In the genomic region with DNA sequence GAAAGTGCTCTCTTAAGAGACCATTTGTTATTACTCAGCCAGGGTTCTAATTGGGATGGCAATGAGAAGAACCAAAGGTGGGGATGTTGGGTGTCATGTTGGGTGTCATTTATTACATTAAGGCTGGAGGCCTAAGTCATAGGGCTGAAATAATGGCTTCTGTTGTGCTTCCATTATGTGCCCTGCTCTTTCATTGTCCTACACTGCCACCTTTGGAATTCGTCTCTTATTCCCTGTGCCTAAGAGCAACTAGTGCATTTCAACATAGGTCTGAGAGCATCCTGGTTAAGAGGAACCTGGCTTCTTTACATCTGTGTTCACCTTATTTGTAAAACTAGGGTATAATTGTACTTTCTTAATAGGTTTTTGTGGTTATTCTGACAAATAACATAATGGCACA, we compare ENCODE assay signal across 11 cellular contexts. TPM values are rescaled to one million over a fixed set of nuclear protein-coding genes. Genes with fewer than 3 reads are reported as not detected.
DNase-seq lines count a peak whose midpoint lies in the region; ATAC-seq and TF ChIP-seq lines count a peak whose summit lies in the region.
"Had no signal": no experiment of that assay in that cellular context is flagged by ENCODE, and none has a peak within 500 bp of the region (broad histone marks: within the 10 kb centered on the region; RNA-seq: fewer than 3 reads in every experiment).

No MANE protein-coding gene starts in this region.

- no peak; a peak in 1 of 6 replicates for TF ChIP-seq CTCF in HCT116 (IDR thresholded peaks at IDR 0.05 in 2 of 3, conservative IDR thresholded peaks at IDR 0.05 in 1 of 3; ENCODE audit: borderline replicate concordance in 1 of 3, insufficient read depth in 1 of 3, low read depth in 2 of 3, low read length in 2 of 3)
- TF ChIP-seq CTCF in VCaP (conservative IDR thresholded peaks at IDR 0.05): peak; percentile 11; the same call in 1 of the 2 replicates
- TF ChIP-seq CTCF in right lobe of liver (IDR thresholded peaks at IDR 0.05): peak in 1 of 4 donors; percentile 27
- no peak for TF ChIP-seq CTCF in hepatocyte (IDR thresholded peaks at IDR 0.05; ENCODE audit: poor library complexity)

- H3K9me3 ChIP-seq in HCT116 (ENCODE audit: control insufficient read depth in 1 of 2, insufficient read depth in 1 of 2, low read depth in 1 of 2, low read length in 2 of 2): no peaks in the 10 kb centered on the region
- H3K9me3 ChIP-seq in right lobe of liver: no peaks in the 10 kb centered on the region
- H3K9me3 ChIP-seq in hepatocyte (ENCODE audit: low read depth): no peaks in the 10 kb centered on the region
- H3K9me3 ChIP-seq: suprapubic skin had no signal

- H3K36me3 ChIP-seq in HCT116 (ENCODE audit: control insufficient read depth in 1 of 2, insufficient read depth in 2 of 2, low read length in 2 of 2) (peaks cover 21 to 30% of the 10 kb centered on the region in 2 experiments), right lobe of liver (peaks cover 0 to 27% (median 5%) of the 10 kb centered on the region in 4 donors), hepatocyte (replicated peaks; ENCODE audit: insufficient read depth, low read depth) (peaks cover 5% of the 10 kb centered on the region)

- WGBS in right lobe of liver (ENCODE audit: insufficient coverage, low coverage, low lambda C conversion rate, missing lambda C conversion rate): 56% methylated on average over 1 of the region's 1 CpG
- 86% methylated on average over 1 of the region's 1 CpG for WGBS in hepatocyte (ENCODE audit: low lambda C conversion rate, missing lambda C conversion rate)

- no peak for TF ChIP-seq RAD21 in HCT116 (IDR thresholded peaks at IDR 0.05; ENCODE audit: low read depth)

- H3K27ac ChIP-seq in HCT116 (ENCODE audit: low read depth, low read length) (no peak overlapping the region), VCaP (no peak overlapping the region), right lobe of liver (no peak overlapping the region), hepatocyte (no peak overlapping the region)
- H3K27ac ChIP-seq: parathyroid adenoma, suprapubic skin had no signal

- CTCF ChIA-PET in HCT116 (lab: Charles Lee): no interaction called here

- intact Hi-C loops in HCT116 (cut with micrococcal nuclease) (no loop called here), right lobe of liver (cut with DNase I) (no loop called here)

- TF ChIP-seq POLR2A in HCT116 (IDR thresholded peaks at IDR 0.05; ENCODE audit: borderline replicate concordance, extremely low read depth, insufficient read depth, insufficient read length) (no peak), right lobe of liver (IDR thresholded peaks at IDR 0.05) (no peak)

- H3K4me2 ChIP-seq in HCT116 (ENCODE audit: low read length) (no peak overlapping the region), hepatocyte (no peak overlapping the region)

- ATAC-seq in HCT116: no peak
- ATAC-seq in right lobe of liver: peak; percentile 52 to 70 (median 64)
- ATAC-seq in HG03378 (IDR thresholded peaks at IDR 0.05; ENCODE audit: unreplicated experiment): no peak

- H2AFZ ChIP-seq in HCT116 (ENCODE audit: low read depth, low read length, poor library complexity, severe bottlenecking) (no peak overlapping the region), hepatocyte (no peak overlapping the region)
- H2AFZ ChIP-seq: parathyroid adenoma had no signal

- H4K20me1 ChIP-seq in HCT116 (ENCODE audit: insufficient read depth) (no peaks in the 10 kb centered on the region), hepatocyte (ENCODE audit: insufficient read depth, poor library complexity, severe bottlenecking) (no peaks in the 10 kb centered on the region)

- no peaks in the 10 kb centered on the region for H3K9me2 ChIP-seq in HCT116 (ENCODE audit: insufficient read depth)
- no peaks in the 10 kb centered on the region for H3K9me2 ChIP-seq in hepatocyte (replicated peaks; ENCODE audit: insufficient read depth)

- RAD21 ChIA-PET in HCT116 (lab: Charles Lee; ENCODE audit: low non-redundant PET in 1 of 2, low total read pairs in 2 of 2, uncharacterized antibody in 2 of 2, unreplicated experiment in 2 of 2): no interaction called here

- no peaks in the 10 kb centered on the region for H3K4me1 ChIP-seq in HCT116 (ENCODE audit: control insufficient read depth in 1 of 2, insufficient read depth in 2 of 2, low read length in 2 of 2)
- no peaks in the 10 kb centered on the region for H3K4me1 ChIP-seq in right lobe of liver
- no peaks in the 10 kb centered on the region for H3K4me1 ChIP-seq in hepatocyte (ENCODE audit: insufficient read depth)
- H3K4me1 ChIP-seq: parathyroid adenoma, suprapubic skin had no signal

- DNase-seq in NCI-H1417 (lab: John Stamatoyannopoulos, UW) (peak; percentile 9 to 80 (median 44)), NCI-H1417 treated with DMSO at 0.1 percent for 48 hours (lab: John Stamatoyannopoulos, UW) (no peak), HCT116 (ENCODE audit: low read depth, low spot score) (peak; percentile 0), right lobe of liver (no peak), hepatocyte (ENCODE audit: low spot score) (no peak), NCI-H1930 (lab: John Stamatoyannopoulos, UW) (no peak)
- DNase-seq: H7 had no signal

- H3K79me2 ChIP-seq in HCT116 (ENCODE audit: insufficient read depth, low read length) (no peaks in the 10 kb centered on the region), hepatocyte (no peaks in the 10 kb centered on the region)
- H3K79me2 ChIP-seq: parathyroid adenoma had no signal

- no TSS peak for BruUV-seq in HCT116 (replicated peaks; lab: Mats Ljungman, UMichigan)

- H3K27me3 ChIP-seq in HCT116 (ENCODE audit: insufficient read depth, low read length) (no peaks in the 10 kb centered on the region), right lobe of liver (no peaks in the 10 kb centered on the region), hepatocyte (no peaks in the 10 kb centered on the region)
- H3K27me3 ChIP-seq: suprapubic skin had no signal

- POLR2A ChIA-PET in HCT116 (lab: Charles Lee): no interaction called here

- H3K4me3 ChIP-seq in HCT116 (replicated peaks in 1 of 2; ENCODE audit: low read depth in 1 of 2, low read length in 2 of 2) (no peak overlapping the region), right lobe of liver (no peak overlapping the region), hepatocyte (no peak overlapping the region)
- H3K4me3 ChIP-seq: suprapubic skin had no signal

- H3K9ac ChIP-seq in HCT116 (ENCODE audit: low read length): no peak overlapping the region
- H3K9ac ChIP-seq: parathyroid adenoma had no signal

TF ChIP-seq in HCT116, 20 proteins besides CTCF, POLR2A, EP300 and RAD21:
- TF ChIP-seq CEBPB (IDR thresholded peaks at IDR 0.05; ENCODE audit: low read depth) (no peak), ZBTB33 (IDR thresholded peaks at IDR 0.05; ENCODE audit: extremely low read depth, insufficient replicate concordance, low read length) (no peak), MAX (IDR thresholded peaks at IDR 0.05) (no peak), SIN3A (IDR thresholded peaks at IDR 0.05; ENCODE audit: low read depth) (no peak), SRF (IDR thresholded peaks at IDR 0.05; ENCODE audit: low read depth) (no peak), EZH2phosphoT487 (IDR thresholded peaks at IDR 0.05; ENCODE audit: borderline replicate concordance) (no peak), TCF7L2 (IDR thresholded peaks at IDR 0.05; ENCODE audit: borderline replicate concordance, extremely low read depth, insufficient read depth, insufficient read length) (no peak), EZH2 (IDR thresholded peaks at IDR 0.05) (no peak), ELF1 (IDR thresholded peaks at IDR 0.05; ENCODE audit: borderline replicate concordance, low read depth) (no peak)
TF ChIP-seq in HCT116: peak in this region for 0.

RNA-seq across cellular contexts. Expression of gene RIOX2, which starts 32.2 kb away (rescaled TPM):
- total RNA-seq in HCT116 (2021; ENCODE audit: unreplicated experiment) (39.1 TPM), right lobe of liver (10 to 100 TPM; 10.9 to 27.6 (median 15.6) TPM), hepatocyte (26.0 and 26.2 TPM in 2 replicates)
- polyA plus RNA-seq in HCT116 (2012): 14.5 and 18.5 TPM in 2 replicates
- 14.7 and 15.5 TPM in 2 replicates for polyA plus RNA-seq in hepatocyte

Comparison
In these comparisons a context has a peak if more than half of its experiments do, and no peak if none do; other contexts are left out.
1. DNase-seq: peak in NCI-H1417 (3 of 3) and HCT116 (single experiment); none in NCI-H1417 treated with DMSO at 0.1 percent for 48 hours (single experiment), right lobe of liver (0 of 3), hepatocyte (single experiment) and NCI-H1930 (0 of 2).
2. ATAC-seq: peak in right lobe of liver (4 of 4); none in HCT116 (single experiment) and HG03378 (single experiment).